ENCODE assay signal across 14 cellular contexts in the genomic region with DNA sequence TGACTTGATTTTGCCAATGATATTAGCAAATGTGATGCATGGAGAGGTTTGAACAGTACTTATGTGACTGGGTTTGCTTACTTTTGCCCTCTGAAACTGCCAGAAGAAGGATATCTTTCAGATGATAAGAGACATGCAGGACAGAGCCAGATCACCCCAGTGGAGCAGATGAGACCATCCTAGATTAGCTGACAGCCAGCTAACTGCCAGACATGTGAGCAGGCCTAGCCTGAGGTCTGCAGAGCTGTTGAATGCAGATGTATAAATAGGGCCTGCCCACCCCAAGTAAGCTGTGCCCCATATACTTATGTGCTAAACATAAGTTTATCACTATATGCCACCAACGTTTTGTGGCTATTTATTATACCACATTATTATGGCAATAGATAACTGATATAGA. TPM values are rescaled to one million over a fixed set of nuclear protein-coding genes. Genes with fewer than 3 reads are reported as not detected.
DNase-seq lines count a peak whose midpoint lies in the region; ATAC-seq and TF ChIP-seq lines count a peak whose summit lies in the region.
"Had no signal": no experiment of that assay in that cellular context is flagged by ENCODE, and none has a peak within 500 bp of the region (broad histone marks: within the 10 kb centered on the region; RNA-seq: fewer than 3 reads in every experiment).

No MANE protein-coding gene starts in this region.

- H3K9me3 ChIP-seq in BE2C: 0 out of 2 replicates have a peak, but pooled peaks cover 4% of the 10 kb centered on the region

- H3K36me3 ChIP-seq in BE2C: no peaks in the 10 kb centered on the region

- H3K4me1 ChIP-seq in BE2C: peaks cover 8% of the 10 kb centered on the region
- H3K4me1 ChIP-seq: Caco-2 had no signal

- H3K27ac Mint-ChIP-seq in stimulated activated naive B cell treated with anti-CD40 and anti-IgM and Interleukin-4, amounts not matched to agents 10 μg/mL and 1 μg/mL and 100 μg/mL, for 72 hours: no peak overlapping the region
- H3K27ac Mint-ChIP-seq: CD4-positive, alpha-beta T cell; CD8-positive, alpha-beta T cell had no signal

- H3K27me3 ChIP-seq in BE2C: no peaks in the 10 kb centered on the region
- H3K27me3 ChIP-seq: BLaER1 treated with 17β-estradiol and CSF1 and Interleukin-3, amounts not matched to agents 10 nM and 100 nM had no signal

- peaks cover 22 to 31% of the 10 kb centered on the region in 2 donors for H3K9me3 Mint-ChIP-seq in stimulated activated naive B cell treated with anti-CD40 and anti-IgM and Interleukin-4, amounts not matched to agents 10 μg/mL and 1 μg/mL and 100 μg/mL, for 72 hours

- DNase-seq in BE2C: peak; percentile 61
- peak in 41 of 76 experiments; percentile 20 to 76 (median 51) for DNase-seq in HUDEP-2 (lab: John Stamatoyannopoulos, UW; ENCODE audit: unreplicated experiment in 76 of 76)
- peak; percentile 49 to 86 for DNase-seq in erythroblast (lab: John Stamatoyannopoulos, UW)
- no peak for DNase-seq in stimulated activated naive B cell treated with anti-CD40 and anti-IgM and Interleukin-4, amounts not matched to agents 10 μg/mL and 1 μg/mL and 100 μg/mL, for 72 hours
- no peak for DNase-seq in Kasumi-1 (lab: John Stamatoyannopoulos, UW)
- DNase-seq: 8988T; ACHN; Caco-2; Calu3; CD4-positive, alpha-beta T cell; CD8-positive, alpha-beta T cell; DMS79 treated with DMSO at 0.1 percent for 48 hours; GF-D8 had no signal

- no peak overlapping the region for H3K4me3 Mint-ChIP-seq in stimulated activated naive B cell treated with anti-CD40 and anti-IgM and Interleukin-4, amounts not matched to agents 10 μg/mL and 1 μg/mL and 100 μg/mL, for 72 hours
- H3K4me3 Mint-ChIP-seq: CD4-positive, alpha-beta T cell; CD8-positive, alpha-beta T cell had no signal

- H3K4me3 ChIP-seq in BE2C (ENCODE audit: low read depth, low read length): no peak overlapping the region
- H3K4me3 ChIP-seq: BLaER1 treated with 17β-estradiol and CSF1 and Interleukin-3, amounts not matched to agents 10 nM and 100 nM had no signal

- TF ChIP-seq CTCF in BE2C (IDR thresholded peaks at IDR 0.05; ENCODE audit: low read depth, low read length): no peak

- no peaks in the 10 kb centered on the region for H3K27me3 Mint-ChIP-seq in stimulated activated naive B cell treated with anti-CD40 and anti-IgM and Interleukin-4, amounts not matched to agents 10 μg/mL and 1 μg/mL and 100 μg/mL, for 72 hours
- H3K27me3 Mint-ChIP-seq: CD4-positive, alpha-beta T cell had no signal

- H3K36me3 Mint-ChIP-seq in stimulated activated naive B cell treated with anti-CD40 and anti-IgM and Interleukin-4, amounts not matched to agents 10 μg/mL and 1 μg/mL and 100 μg/mL, for 72 hours: peaks cover 29 to 30% of the 10 kb centered on the region in 2 donors

- no peak for TF ChIP-seq POLR2A in erythroblast (IDR thresholded peaks at IDR 0.05; ENCODE audit: low read length)

- H3K4me1 Mint-ChIP-seq in stimulated activated naive B cell treated with anti-CD40 and anti-IgM and Interleukin-4, amounts not matched to agents 10 μg/mL and 1 μg/mL and 100 μg/mL, for 72 hours: peaks cover 10 to 15% of the 10 kb centered on the region in 2 donors

- ATAC-seq in stimulated activated naive B cell treated with anti-CD40 and anti-IgM and Interleukin-4, amounts not matched to agents 10 μg/mL and 1 μg/mL and 100 μg/mL, for 72 hours (replicated peaks): no peak
- ATAC-seq: CD8-positive, alpha-beta T cell had no signal

RNA-seq across cellular contexts. Expression of a gene that starts 5.9 kb away (rescaled TPM):
- 3.4 TPM for polyA plus RNA-seq in BE2C (2012; ENCODE audit: insufficient read depth, insufficient read length, low read depth)

RNA-seq across cellular contexts. Expression of a gene that starts 19.7 kb away (rescaled TPM):
- 0.83 TPM for polyA plus RNA-seq in BE2C (2012; ENCODE audit: insufficient read depth, insufficient read length, low read depth)

RNA-seq across cellular contexts. Expression of a gene that starts 48.7 kb away (rescaled TPM):
- 6.2 TPM for polyA plus RNA-seq in BE2C (2012; ENCODE audit: insufficient read depth, insufficient read length, low read depth)

Comparison
In these comparisons a context has a peak if more than half of its experiments do, and no peak if none do; other contexts are left out.
1. DNase-seq: peak in BE2C (single experiment), HUDEP-2 (41 of 76) and erythroblast (2 of 2); none in stimulated activated naive B cell treated with anti-CD40 and anti-IgM and Interleukin-4, amounts not matched to agents 10 μg/mL and 1 μg/mL and 100 μg/mL, for 72 hours (single experiment) and Kasumi-1 (0 of 2).